Comparison of ENCODE assay signal across 1 cellular context in genomic region chr3:107531917-107532469, GRCh38.
TF ChIP-seq lines count a peak whose summit lies in the region.

No MANE protein-coding gene starts in this region.

TF ChIP-seq in WTC11, 78 proteins besides CTCF, POLR2A, EP300 and RAD21 (continued from another document):
- TF ChIP-seq SMAD4 (CRISPR knock-in tag; IDR thresholded peaks at IDR 0.05) (no peak), SMAD3 (CRISPR knock-in tag; IDR thresholded peaks at IDR 0.05; ENCODE audit: borderline replicate concordance) (no peak), RORB (CRISPR knock-in tag; IDR thresholded peaks at IDR 0.05) (no peak), NFATC4 (CRISPR knock-in tag; IDR thresholded peaks at IDR 0.05) (no peak), TEAD1 (CRISPR knock-in tag; IDR thresholded peaks at IDR 0.05) (no peak), E2F4 (CRISPR knock-in tag; IDR thresholded peaks at IDR 0.05; ENCODE audit: borderline replicate concordance, low read depth) (no peak), ZBTB43 (CRISPR knock-in tag; IDR thresholded peaks at IDR 0.05) (no peak), ZNF281 (CRISPR knock-in tag; IDR thresholded peaks at IDR 0.05) (no peak), ZNF425 (CRISPR knock-in tag; conservative IDR thresholded peaks at IDR 0.05) (no peak), OVOL2 (CRISPR knock-in tag; IDR thresholded peaks at IDR 0.05; ENCODE audit: borderline replicate concordance) (no peak), PREB (CRISPR knock-in tag; IDR thresholded peaks at IDR 0.05; ENCODE audit: borderline replicate concordance) (no peak), SOX15 (CRISPR knock-in tag; IDR thresholded peaks at IDR 0.05) (no peak)
